Comparison of ENCODE assay signal across 11 cellular contexts in the genomic region with DNA sequence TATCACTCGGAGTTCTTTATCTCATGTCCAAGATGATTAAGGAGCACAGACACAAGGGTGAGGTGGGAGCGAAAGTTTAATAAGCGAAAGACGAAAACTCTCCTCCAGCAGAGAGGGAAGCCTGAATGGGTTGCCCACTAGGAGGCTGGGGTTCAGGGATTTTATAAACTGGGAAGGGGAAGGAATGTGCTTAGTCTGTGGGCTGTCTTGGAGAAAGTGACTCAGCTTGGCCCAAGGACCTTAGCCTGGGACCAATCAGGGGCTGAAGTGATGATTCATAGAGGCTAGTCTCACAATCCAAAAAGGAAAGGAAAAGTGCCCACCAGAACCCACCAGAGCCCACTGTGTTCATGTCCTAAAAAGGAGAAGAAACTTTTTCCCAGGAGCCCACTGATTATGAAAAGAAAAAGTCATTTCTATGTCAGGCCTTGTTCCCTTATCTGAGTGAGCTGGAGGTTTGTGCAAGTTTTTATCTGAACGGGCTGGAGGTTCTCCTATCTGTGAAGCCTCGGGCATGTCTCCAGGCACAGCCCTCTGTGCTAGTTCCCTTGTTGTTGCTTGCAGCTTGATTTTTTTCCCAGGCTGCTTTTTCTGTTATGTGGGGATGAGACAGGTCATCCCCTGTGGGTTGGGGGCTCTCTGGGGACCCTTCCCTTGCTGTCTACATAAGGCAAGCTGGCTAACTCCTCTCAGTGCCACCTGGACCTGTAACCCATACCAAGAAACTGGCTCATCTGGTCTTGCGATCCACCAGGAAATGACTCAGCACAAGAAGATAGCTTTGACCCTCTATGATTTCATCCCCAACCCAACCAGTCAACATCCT. TPM values are rescaled to one million over a fixed set of nuclear protein-coding genes. Genes with fewer than 3 reads are reported as not detected.
A peak's percentile ranks its signal among the peaks of the same experiment; 100 is the strongest.
DNase-seq lines count a peak whose midpoint lies in the region; ATAC-seq and TF ChIP-seq lines count a peak whose summit lies in the region.
"Had no signal": no experiment of that assay in that cellular context is flagged by ENCODE, and none has a peak within 500 bp of the region (broad histone marks: within the 10 kb centered on the region; RNA-seq: fewer than 3 reads in every experiment).

No MANE protein-coding gene starts in this region.

- H3K4me3 ChIP-seq in breast epithelium = no peak overlapping the region
- H3K4me3 ChIP-seq in brain microvascular endothelial cell (ENCODE audit: low read depth, low read length) = no peak overlapping the region
- no peak overlapping the region for H3K4me3 ChIP-seq in left lung
- no peak overlapping the region for H3K4me3 ChIP-seq in uterus
- H3K4me3 ChIP-seq: gastrocnemius medialis had no signal

- H3K9me3 Mint-ChIP-seq in MCF 10A (ENCODE audit: unreplicated experiment) = peaks cover 15% of the 10 kb centered on the region

- H3K27ac Mint-ChIP-seq in MCF 10A (ENCODE audit: low read depth, unreplicated experiment) = peak overlapping the region; percentile 16
- H3K27ac Mint-ChIP-seq: CD4-positive, CD25-positive, alpha-beta regulatory T cell had no signal

- H3K4me3 Mint-ChIP-seq in MCF 10A (ENCODE audit: unreplicated experiment) = no peak overlapping the region
- H3K4me3 Mint-ChIP-seq: CD4-positive, CD25-positive, alpha-beta regulatory T cell had no signal

- H3K9me3 ChIP-seq in breast epithelium (peaks cover 0 to 16% of the 10 kb centered on the region in 2 donors), left lung (peaks cover 0 to 21% of the 10 kb centered on the region in 2 donors), uterus (peaks cover 0 to 4% of the 10 kb centered on the region in 2 donors)

- H3K27me3 Mint-ChIP-seq in MCF 10A (ENCODE audit: insufficient read depth, unreplicated experiment) = no peaks in the 10 kb centered on the region

- POLR2A ChIA-PET in MCF 10A (lab: Yijun Ruan, JAX) = no interaction called here

- no peaks in the 10 kb centered on the region for H3K36me3 Mint-ChIP-seq in MCF 10A (ENCODE audit: insufficient read depth, unreplicated experiment)

- CTCF ChIA-PET in MCF 10A (lab: Yijun Ruan, JAX) = interaction anchor here (0.7 to 8.6 kb wide), 6 partner anchors 13 to 652 kb away, joined by 3 to 106 read pairs (median 3); no protein-coding TSS in a partner anchor

- ATAC-seq in left lung = peak; percentile 73
- ATAC-seq: gastrocnemius medialis had no signal

- in situ Hi-C loops in brain microvascular endothelial cell (cut with HindIII; ENCODE audit: low pct_ligation_motif_present, low sequenced_read_pairs) = no loop called here

- intact Hi-C loops in MCF 10A (cut with micrococcal nuclease) = no loop called here
- intact Hi-C loops in breast epithelium (cut with DNase I; ENCODE audit: low total_unique reads) = loop anchor here (10.0 kb wide), 2 partner anchors 101 to 951 kb away; no protein-coding TSS in a partner anchor
- intact Hi-C loops in left lung (cut with DNase I) = loop anchor here in 1 of 2 donors (10.0 kb wide), 1 partner anchor 71 kb away; no protein-coding TSS in a partner anchor
- intact Hi-C loops in uterus (cut with DNase I; ENCODE audit: low total_unique reads) = no loop called here

- H3K36me3 ChIP-seq in breast epithelium (no peaks in the 10 kb centered on the region), brain microvascular endothelial cell (replicated peaks) (no peaks in the 10 kb centered on the region), left lung (no peaks in the 10 kb centered on the region), uterus (no peaks in the 10 kb centered on the region)
- H3K36me3 ChIP-seq: gastrocnemius medialis had no signal

- peak; percentile 34 for DNase-seq in MCF 10A (ENCODE audit: unreplicated experiment)
- DNase-seq in breast epithelium (ENCODE audit: low spot score in 2 of 2) = no peak
- peak; percentile 92 for DNase-seq in brain microvascular endothelial cell
- peak in 1 of 2 donors; percentile 46 for DNase-seq in left lung
- peak; percentile 38 to 57 for DNase-seq in uterus
- no peak for DNase-seq in COR-L47 (lab: John Stamatoyannopoulos, UW)
- DNase-seq in stimulated activated CD4-positive, alpha-beta T cell treated with anti-CD3 and anti-CD28 coated beads, Interleukin-2, amount 100 ng/mL, for 48 hours = no peak
- no peak for DNase-seq in NCI-H345 treated with DMSO at 0.1 percent for 48 hours (lab: John Stamatoyannopoulos, UW; ENCODE audit: unreplicated experiment)
- DNase-seq: CD4-positive, CD25-positive, alpha-beta regulatory T cell; gastrocnemius medialis; stimulated activated CD4-positive, alpha-beta T cell treated with anti-CD3 and anti-CD28 coated beads, Interleukin-15, amount 100 ng/mL, for 24 hours had no signal

- H3K4me1 ChIP-seq in breast epithelium (no peaks in the 10 kb centered on the region), left lung (peaks cover 0 to 5% of the 10 kb centered on the region in 2 donors), uterus (no peaks in the 10 kb centered on the region)

- no TSS peak for BruUV-seq in MCF 10A (replicated peaks; lab: Mats Ljungman, UMichigan)

- H3K4me1 Mint-ChIP-seq in MCF 10A (ENCODE audit: insufficient read depth, unreplicated experiment) = peaks cover 4% of the 10 kb centered on the region

- peak overlapping the region in 1 of 2 donors; percentile 64 for H3K27ac ChIP-seq in breast epithelium
- H3K27ac ChIP-seq in brain microvascular endothelial cell = peak overlapping the region; percentile 97
- H3K27ac ChIP-seq in left lung = peak overlapping the region; percentile 57 to 75
- H3K27ac ChIP-seq in uterus = peak overlapping the region; percentile 37 to 68
- H3K27ac ChIP-seq: gastrocnemius medialis had no signal

- H3K27me3 ChIP-seq in breast epithelium (no peaks in the 10 kb centered on the region), brain microvascular endothelial cell (replicated peaks) (no peaks in the 10 kb centered on the region), left lung (no peaks in the 10 kb centered on the region), uterus (no peaks in the 10 kb centered on the region)
- H3K27me3 ChIP-seq: gastrocnemius medialis had no signal

- no peak for TF ChIP-seq POLR2A in breast epithelium (IDR thresholded peaks at IDR 0.05)
- TF ChIP-seq POLR2A in uterus (IDR thresholded peaks at IDR 0.05) = no peak

- TF ChIP-seq CTCF in MCF 10A (IDR thresholded peaks at IDR 0.05; ENCODE audit: unreplicated experiment) (no peak), breast epithelium (IDR thresholded peaks at IDR 0.05) (no peak), brain microvascular endothelial cell (IDR thresholded peaks at IDR 0.05; ENCODE audit: low read depth, low read length, missing control alignments) (peak; percentile 61), left lung (IDR thresholded peaks at IDR 0.05) (no peak), uterus (IDR thresholded peaks at IDR 0.05) (no peak)

RNA-seq across cellular contexts. Expression of a gene that starts 8.3 kb away (rescaled TPM):
- 60.6 and 64.8 TPM in 2 replicates for total RNA-seq in MCF 10A (2022)
- total RNA-seq in breast epithelium = 10 to 100 TPM; 41.4 to 52.1 (median 49.8) TPM
- total RNA-seq in left lung = 10 to 100 TPM; 35.7 to 38.7 TPM
- total RNA-seq in uterus = 10 to 100 TPM; 30.3 to 63.0 (median 46.6) TPM

RNA-seq across cellular contexts. Expression of a gene that starts 37.4 kb away (rescaled TPM):
- 16.6 and 20.0 TPM in 2 replicates for total RNA-seq in MCF 10A (2022)
- 100 to 1,000 TPM in 2 of 3 donors, 10 to 100 TPM in 1; 70.8 to 193 (median 122) TPM for total RNA-seq in breast epithelium
- total RNA-seq in left lung = 100 to 1,000 TPM; 247 to 251 TPM
- 10 to 100 TPM; 13.6 to 91.4 (median 69.1) TPM for total RNA-seq in uterus

Comparison
In these comparisons a context has a peak if more than half of its experiments do, and no peak if none do; other contexts are left out.
1. DNase-seq: peak in MCF 10A (single experiment), brain microvascular endothelial cell (single experiment) and uterus (2 of 2); none in breast epithelium (0 of 2), COR-L47 (single experiment), stimulated activated CD4-positive, alpha-beta T cell treated with anti-CD3 and anti-CD28 coated beads, Interleukin-2, amount 100 ng/mL, for 48 hours (0 of 2) and NCI-H345 treated with DMSO at 0.1 percent for 48 hours (single experiment).